ENCODE assay signal across 1 cellular context in the genomic region with DNA sequence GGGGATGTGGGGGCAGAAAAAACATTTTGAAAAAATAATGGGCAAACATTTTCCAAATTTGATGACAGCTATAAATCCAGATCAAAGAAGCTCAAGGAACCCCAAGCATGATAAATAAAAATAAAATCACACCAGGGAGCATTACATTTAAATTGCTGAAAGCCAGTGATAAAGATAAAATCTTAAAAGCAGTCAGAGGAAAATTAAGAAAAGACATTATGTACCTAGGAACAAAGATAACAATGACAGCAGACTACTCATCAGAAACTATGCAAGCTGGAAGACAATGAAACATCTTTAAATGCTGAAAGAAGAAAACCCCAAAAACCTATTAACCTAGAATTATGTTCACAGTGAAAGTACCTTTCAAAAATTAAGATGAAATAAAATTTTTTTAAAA.
A peak's percentile ranks its signal among the peaks of the same experiment; 100 is the strongest.
TF ChIP-seq lines count a peak whose summit lies in the region.

No MANE protein-coding gene starts in this region.

TF ChIP-seq in K562, 482 proteins besides CTCF, POLR2A, EP300 and RAD21 (continued from another document and continues in another):
- TF ChIP-seq CUX1 (CRISPR knock-in tag; IDR thresholded peaks at IDR 0.05): no peak
- no peak for TF ChIP-seq MGA (IDR thresholded peaks at IDR 0.05)
- TF ChIP-seq ZNF512 (tag; IDR thresholded peaks at IDR 0.05): peak; percentile 29; the same call in 1 of the 2 replicates
- TF ChIP-seq ZNF609 (CRISPR knock-in tag; IDR thresholded peaks at IDR 0.05; ENCODE audit: borderline replicate concordance): no peak
- TF ChIP-seq CREB1 (IDR thresholded peaks at IDR 0.05): no peak
- TF ChIP-seq CREB1 (CRISPR knock-in tag; IDR thresholded peaks at IDR 0.05): no peak
- TF ChIP-seq, protein P1, sequence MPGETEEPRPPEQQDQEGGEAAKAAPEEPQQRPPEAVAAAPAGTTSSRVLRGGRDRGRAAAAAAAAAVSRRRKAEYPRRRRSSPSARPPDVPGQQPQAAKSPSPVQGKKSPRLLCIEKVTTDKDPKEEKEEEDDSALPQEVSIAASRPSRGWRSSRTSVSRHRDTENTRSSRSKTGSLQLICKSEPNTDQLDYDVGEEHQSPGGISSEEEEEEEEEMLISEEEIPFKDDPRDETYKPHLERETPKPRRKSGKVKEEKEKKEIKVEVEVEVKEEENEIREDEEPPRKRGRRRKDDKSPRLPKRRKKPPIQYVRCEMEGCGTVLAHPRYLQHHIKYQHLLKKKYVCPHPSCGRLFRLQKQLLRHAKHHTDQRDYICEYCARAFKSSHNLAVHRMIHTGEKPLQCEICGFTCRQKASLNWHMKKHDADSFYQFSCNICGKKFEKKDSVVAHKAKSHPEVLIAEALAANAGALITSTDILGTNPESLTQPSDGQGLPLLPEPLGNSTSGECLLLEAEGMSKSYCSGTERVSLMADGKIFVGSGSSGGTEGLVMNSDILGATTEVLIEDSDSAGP (CRISPR knock-in tag; IDR thresholded peaks at IDR 0.05): no peak
- no peak for TF ChIP-seq GATAD2B (IDR thresholded peaks at IDR 0.05; ENCODE audit: borderline replicate concordance)
- no peak for TF ChIP-seq ZNF212 (CRISPR knock-in tag; IDR thresholded peaks at IDR 0.05)
- 0 out of 2 replicates have a peak, but pooled peaks have one; percentile 24 for TF ChIP-seq ZNF507 (tag; conservative IDR thresholded peaks at IDR 0.05)
- TF ChIP-seq, protein P2, sequence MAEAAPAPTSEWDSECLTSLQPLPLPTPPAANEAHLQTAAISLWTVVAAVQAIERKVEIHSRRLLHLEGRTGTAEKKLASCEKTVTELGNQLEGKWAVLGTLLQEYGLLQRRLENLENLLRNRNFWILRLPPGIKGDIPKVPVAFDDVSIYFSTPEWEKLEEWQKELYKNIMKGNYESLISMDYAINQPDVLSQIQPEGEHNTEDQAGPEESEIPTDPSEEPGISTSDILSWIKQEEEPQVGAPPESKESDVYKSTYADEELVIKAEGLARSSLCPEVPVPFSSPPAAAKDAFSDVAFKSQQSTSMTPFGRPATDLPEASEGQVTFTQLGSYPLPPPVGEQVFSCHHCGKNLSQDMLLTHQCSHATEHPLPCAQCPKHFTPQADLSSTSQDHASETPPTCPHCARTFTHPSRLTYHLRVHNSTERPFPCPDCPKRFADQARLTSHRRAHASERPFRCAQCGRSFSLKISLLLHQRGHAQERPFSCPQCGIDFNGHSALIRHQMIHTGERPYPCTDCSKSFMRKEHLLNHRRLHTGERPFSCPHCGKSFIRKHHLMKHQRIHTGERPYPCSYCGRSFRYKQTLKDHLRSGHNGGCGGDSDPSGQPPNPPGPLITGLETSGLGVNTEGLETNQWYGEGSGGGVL (CRISPR knock-in tag; IDR thresholded peaks at IDR 0.05): no peak
- no peak for TF ChIP-seq ZNF764 (CRISPR knock-in tag; IDR thresholded peaks at IDR 0.05; ENCODE audit: low read depth)
- TF ChIP-seq ZNF146 (CRISPR knock-in tag; IDR thresholded peaks at IDR 0.05; ENCODE audit: unreplicated experiment): peak; percentile 26
- no peak for TF ChIP-seq ZKSCAN1 (IDR thresholded peaks at IDR 0.05; ENCODE audit: low read depth, low read length)
- TF ChIP-seq SRSF3 (IDR thresholded peaks at IDR 0.05; ENCODE audit: insufficient read depth, low read length): no peak
- no peak for TF ChIP-seq ZNF766 (CRISPR knock-in tag; conservative IDR thresholded peaks at IDR 0.05)
